ENCODE assay signal across 19 cellular contexts in genomic region chr14:89740241-89740640, GRCh38.
"Had no signal": no experiment of that assay in that cellular context is flagged by ENCODE, and none has a peak within 500 bp of the region (broad histone marks: within the 10 kb centered on the region; RNA-seq: fewer than 3 reads in every experiment).

No MANE protein-coding gene starts in this region.

- H3K9me3 ChIP-seq: heart left ventricle, lower lobe of right lung, right lobe of liver, stomach, transverse colon had no signal

- H3K27me3 ChIP-seq: dorsolateral prefrontal cortex, heart left ventricle, right lobe of liver, stomach, transverse colon had no signal

- H3K4me3 ChIP-seq: dorsolateral prefrontal cortex, heart left ventricle, lower lobe of right lung, right lobe of liver, stomach, transverse colon had no signal

- H3K27ac ChIP-seq: dorsolateral prefrontal cortex, heart left ventricle, lower lobe of right lung, right lobe of liver, stomach, transverse colon had no signal

- H3K36me3 ChIP-seq: heart left ventricle, lower lobe of right lung, right lobe of liver, stomach, transverse colon had no signal

- H3K4me1 ChIP-seq: heart left ventricle, lower lobe of right lung, right lobe of liver, stomach, transverse colon had no signal

- ATAC-seq: effector memory CD8-positive, alpha-beta T cell; heart left ventricle; left colon; lower lobe of right lung; right lobe of liver; stimulated activated memory B cell treated with anti-CD40 and anti-IgM and Interleukin-4, amounts not matched to agents 10 μg/mL and 1 μg/mL and 100 μg/mL, for 72 hours had no signal

- DNase-seq: activated CD4-positive, alpha-beta T cell treated with anti-CD3 and anti-CD28 coated beads for 1 hour; activated CD8-positive, alpha-beta memory T cell treated with anti-CD3 and anti-CD28 coated beads, Interleukin-2, amount 50 U/mL, for 4 hours; activated naive CD4-positive, alpha-beta T cell treated with Interleukin-2 at 50 U/mL for 16 hours; activated naive CD8-positive, alpha-beta T cell treated with anti-CD3 and anti-CD28 coated beads for 36 hours; activated T-cell treated with anti-CD3 and anti-CD28 coated beads, Interleukin-2, amount 50 U/mL, for 24 hours; dorsolateral prefrontal cortex; effector memory CD8-positive, alpha-beta T cell; heart left ventricle; left colon; lower lobe of right lung; mesendoderm; naive B cell; occipital lobe; right lobe of liver; small intestine; stimulated activated CD4-positive, alpha-beta T cell treated with anti-CD3 and anti-CD28 coated beads, Interleukin-15, amount 100 ng/mL, for 24 hours; stomach; transverse colon had no signal
